In the genomic region with DNA sequence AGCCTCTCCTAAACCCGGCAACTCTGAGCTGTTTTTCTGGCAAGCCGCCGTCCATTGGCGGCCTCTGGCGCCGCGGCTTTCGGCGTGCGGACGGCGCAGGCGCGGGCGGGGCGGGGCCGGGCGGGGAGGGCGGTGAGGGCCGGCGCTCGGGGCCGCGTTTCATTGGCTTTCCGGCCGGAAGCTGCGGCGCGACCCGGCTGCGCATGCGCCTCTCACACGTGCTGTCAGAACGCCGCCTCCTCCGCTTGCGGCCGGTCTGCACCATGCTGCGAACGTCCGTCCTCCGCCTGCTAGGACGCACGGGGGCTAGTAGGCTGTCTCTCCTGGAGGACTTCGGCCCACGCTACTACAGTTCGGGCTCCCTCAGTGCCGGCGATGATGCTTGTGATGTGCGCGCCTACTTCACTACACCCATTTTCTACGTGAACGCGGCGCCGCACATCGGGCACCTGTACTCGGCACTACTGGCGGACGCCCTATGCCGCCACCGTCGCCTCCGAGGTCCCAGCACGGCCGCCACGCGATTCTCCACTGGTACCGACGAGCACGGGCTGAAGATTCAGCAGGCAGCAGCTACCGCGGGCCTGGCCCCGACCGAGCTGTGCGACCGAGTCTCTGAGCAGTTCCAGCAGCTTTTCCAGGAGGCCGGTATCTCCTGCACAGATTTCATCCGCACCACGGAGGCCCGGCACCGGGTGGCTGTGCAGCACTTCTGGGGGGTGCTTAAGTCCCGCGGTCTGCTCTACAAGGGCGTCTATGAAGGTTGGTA, we compare ENCODE assay signal across 8 cellular contexts. TPM values are rescaled to one million over a fixed set of nuclear protein-coding genes. Genes with fewer than 3 reads are reported as not detected.
A peak's percentile ranks its signal among the peaks of the same experiment; 100 is the strongest.
DNase-seq lines count a peak whose midpoint lies in the region; ATAC-seq and TF ChIP-seq lines count a peak whose summit lies in the region.

A gene (plus strand): TSS at position 227 of the 769 bp plus-strand sequence. CDS start 37 bp downstream, at position 264.

- WGBS in lower leg skin, 2 donors = 0 to 1% methylated on average over 22 to 63 of the region's 85 CpGs

- H3K27me3 ChIP-seq in CD4-positive, CD25-positive, alpha-beta regulatory T cell (ENCODE audit: control insufficient read depth, insufficient read depth, low read length) = no peaks in the 10 kb centered on the region
- H3K27me3 ChIP-seq in dorsolateral prefrontal cortex = no peaks in the 10 kb centered on the region

- POLR2A ChIA-PET in activated CD4-positive, alpha-beta memory T cell treated with anti-CD3 and anti-CD28 coated beads for 36 hours (lab: Charles Lee) = interaction anchor here (0.6 to 1.6 kb wide), 5 partner anchors 189 to 587 kb away, joined by 3 to 10 read pairs (median 6); a partner anchor contains a TSS

- TF ChIP-seq POLR2A in lower leg skin (IDR thresholded peaks at IDR 0.05) = no peak

- peak within 1 kb of the TSS; percentile 98 for H3K4me3 ChIP-seq in CD4-positive, CD25-positive, alpha-beta regulatory T cell (ENCODE audit: low read depth, low read length)
- H3K4me3 ChIP-seq in dorsolateral prefrontal cortex (peak within 1 kb of the TSS; percentile 57 to 98 (median 88)), lower leg skin (ENCODE audit: low read depth, poor library complexity, severe bottlenecking) (peak within 1 kb of the TSS; percentile 65)

- peak within 1 kb of the TSS; percentile 87 for H3K27ac ChIP-seq in CD4-positive, CD25-positive, alpha-beta regulatory T cell (ENCODE audit: insufficient read depth, low read length, poor library complexity, severe bottlenecking)
- H3K27ac ChIP-seq in dorsolateral prefrontal cortex = peak within 1 kb of the TSS; percentile 59 to 98 (median 94)

- ATAC-seq in CD4-positive, CD25-positive, alpha-beta regulatory T cell (ENCODE audit: low read depth in 2 of 2) = peak; percentile 76 to 87
- peak; percentile 74 for ATAC-seq in GM19438 (IDR thresholded peaks at IDR 0.05; ENCODE audit: low read depth, unreplicated experiment)
- ATAC-seq in HG03571 (IDR thresholded peaks at IDR 0.05; ENCODE audit: unreplicated experiment) = peak; percentile 82

- peak within 1 kb of the TSS; percentile 90 to 97 (median 94) for H3K27ac Mint-ChIP-seq in CD4-positive, CD25-positive, alpha-beta regulatory T cell
- H3K27ac Mint-ChIP-seq in activated CD4-positive, alpha-beta memory T cell treated with anti-CD3 and anti-CD28 coated beads for 36 hours = peak within 1 kb of the TSS; percentile 88

- peaks cover 0 to 3% (median 0%) of the 10 kb centered on the region in 7 donors for H3K9me3 Mint-ChIP-seq in CD4-positive, CD25-positive, alpha-beta regulatory T cell
- H3K9me3 Mint-ChIP-seq in activated CD4-positive, alpha-beta memory T cell treated with anti-CD3 and anti-CD28 coated beads for 36 hours = no peaks in the 10 kb centered on the region

- peaks cover 4% of the 10 kb centered on the region for H3K36me3 ChIP-seq in CD4-positive, CD25-positive, alpha-beta regulatory T cell (ENCODE audit: control insufficient read depth, insufficient read depth, low read length)

- CTCF ChIA-PET in activated CD4-positive, alpha-beta memory T cell treated with anti-CD3 and anti-CD28 coated beads for 36 hours (lab: Charles Lee) = interaction anchor here (0.6 to 1.4 kb wide), 8 partner anchors 82 to 954 kb away, joined by 3 to 5 read pairs (median 4); a partner anchor contains a TSS

- H3K36me3 Mint-ChIP-seq in CD4-positive, CD25-positive, alpha-beta regulatory T cell = peaks cover 17% of the 10 kb centered on the region
- H3K36me3 Mint-ChIP-seq in activated CD4-positive, alpha-beta memory T cell treated with anti-CD3 and anti-CD28 coated beads for 36 hours = peaks cover 17% of the 10 kb centered on the region

- H3K9me3 ChIP-seq in CD4-positive, CD25-positive, alpha-beta regulatory T cell (ENCODE audit: control insufficient read depth in 2 of 2, low read length in 2 of 2) = no peaks in the 10 kb centered on the region

- no peaks in the 10 kb centered on the region for H3K27me3 Mint-ChIP-seq in CD4-positive, CD25-positive, alpha-beta regulatory T cell
- no peaks in the 10 kb centered on the region for H3K27me3 Mint-ChIP-seq in activated CD4-positive, alpha-beta memory T cell treated with anti-CD3 and anti-CD28 coated beads for 36 hours

- peaks cover 55% of the 10 kb centered on the region for H3K4me1 ChIP-seq in CD4-positive, CD25-positive, alpha-beta regulatory T cell (ENCODE audit: control insufficient read depth, insufficient read depth, low read length, poor library complexity, severe bottlenecking)

- peaks cover 27 to 67% (median 51%) of the 10 kb centered on the region in 4 donors for H3K4me1 Mint-ChIP-seq in CD4-positive, CD25-positive, alpha-beta regulatory T cell
- H3K4me1 Mint-ChIP-seq in activated CD4-positive, alpha-beta memory T cell treated with anti-CD3 and anti-CD28 coated beads for 36 hours (ENCODE audit: low read depth) = peaks cover 41% of the 10 kb centered on the region

- peak; percentile 90 to 94 (median 94) for DNase-seq in CD4-positive, CD25-positive, alpha-beta regulatory T cell
- DNase-seq in NCI-H82 treated with DMSO at 0.1 percent for 48 hours (lab: John Stamatoyannopoulos, UW; ENCODE audit: unreplicated experiment) = peak; percentile 77
- peak; percentile 95 for DNase-seq in activated CD4-positive, alpha-beta memory T cell treated with anti-CD3 and anti-CD28 coated beads for 36 hours
- peak; percentile 82 to 95 (median 90) for DNase-seq in dorsolateral prefrontal cortex
- peak; percentile 88 to 98 for DNase-seq in lower leg skin (ENCODE audit: low spot score in 2 of 2)
- peak; percentile 89 to 93 for DNase-seq in stimulated activated CD4-positive, alpha-beta T cell treated with anti-CD3 and anti-CD28 coated beads, Interleukin-4, amount 100 ng/mL, for 48 hours (ENCODE audit: low read depth in 2 of 2)

- intact Hi-C loops in activated CD4-positive, alpha-beta memory T cell treated with anti-CD3 and anti-CD28 coated beads for 36 hours (cut with micrococcal nuclease) = loop anchor here (1.0 to 10.0 kb wide), 12 partner anchors 132 to 1749 kb away; a partner anchor contains a TSS
- intact Hi-C loops in dorsolateral prefrontal cortex (cut with DNase I) (loop anchor here (1.0 to 5.0 kb wide), 8 partner anchors 29 to 587 kb away; a partner anchor contains a TSS), lower leg skin (cut with DNase I; ENCODE audit: low total_unique reads) (loop anchor here (10.0 kb wide), 1 partner anchor 211 kb away; a partner anchor contains a TSS)

- peak in 44 of 56 donors; percentile 6 to 66 (median 37) for TF ChIP-seq CTCF in dorsolateral prefrontal cortex (IDR thresholded peaks at IDR 0.05 in 54 of 56, conservative IDR thresholded peaks at IDR 0.05 in 2 of 56; ENCODE audit: low read depth in 1 of 56, partially characterized antibody in 56 of 56)
- TF ChIP-seq CTCF in lower leg skin (IDR thresholded peaks at IDR 0.05) = no peak

- peak within 1 kb of the TSS; percentile 84 to 97 (median 90) for H3K4me3 Mint-ChIP-seq in CD4-positive, CD25-positive, alpha-beta regulatory T cell
- H3K4me3 Mint-ChIP-seq in activated CD4-positive, alpha-beta memory T cell treated with anti-CD3 and anti-CD28 coated beads for 36 hours = peak within 1 kb of the TSS; percentile 80

RNA-seq across cellular contexts. Expression of the gene that starts here (rescaled TPM):
- total RNA-seq in CD4-positive, CD25-positive, alpha-beta regulatory T cell = 13.6 TPM
- 10 to 100 TPM; 10.6 to 16.1 (median 12.4) TPM for polyA plus RNA-seq in CD4-positive, CD25-positive, alpha-beta regulatory T cell
- 10 to 100 TPM; 11.3 to 11.4 TPM for total RNA-seq in activated CD4-positive, alpha-beta memory T cell treated with anti-CD3 and anti-CD28 coated beads for 36 hours
- total RNA-seq in dorsolateral prefrontal cortex (10 to 100 TPM in 67 of 120 experiments, 1 to 10 TPM in 53; 6.7 to 16.4 (median 10.3) TPM), lower leg skin (1 to 10 TPM; 6.5 to 9.5 (median 9.1) TPM)

Comparison
In these comparisons a context has a peak if more than half of its experiments do, and no peak if none do; other contexts are left out.
1. Peak in every context shown above with its lines: DNase-seq, ATAC-seq, H3K4me3 ChIP-seq and H3K27ac ChIP-seq.
2. CTCF ChIP-seq: peak in dorsolateral prefrontal cortex (44 of 56); none in lower leg skin (0 of 3).